Comparison of ENCODE assay signal across 15 cellular contexts in the genomic region with DNA sequence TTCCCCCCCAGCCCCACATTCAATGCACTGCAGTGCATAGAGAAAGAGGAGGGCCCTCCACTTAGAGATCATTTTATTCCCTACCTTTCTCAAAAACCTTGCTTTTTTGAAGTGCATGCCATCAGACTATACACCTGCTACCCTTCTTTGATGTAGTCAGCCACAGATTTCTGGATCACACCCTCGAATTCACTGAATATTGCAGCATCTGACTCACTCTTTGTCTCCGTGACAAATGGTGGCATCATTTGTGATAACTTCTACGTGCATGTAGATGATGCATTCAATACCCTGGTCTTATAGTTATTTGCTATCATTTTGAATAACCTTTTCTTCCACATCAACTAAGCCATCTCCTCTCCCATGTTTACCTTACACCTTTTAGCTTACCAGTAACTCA.
DNase-seq lines count a peak whose midpoint lies in the region; ATAC-seq lines count a peak whose summit lies in the region.
"Had no signal": no experiment of that assay in that cellular context is flagged by ENCODE, and none has a peak within 500 bp of the region (broad histone marks: within the 10 kb centered on the region; RNA-seq: fewer than 3 reads in every experiment).

No MANE protein-coding gene starts in this region.

- no peak overlapping the region for H3K27ac Mint-ChIP-seq in activated T-cell treated with anti-CD3 and anti-CD28 coated beads, Interleukin-2, amount 50 U/mL, for 72 hours
- H3K27ac Mint-ChIP-seq: CD14-positive monocyte; CD4-positive, alpha-beta memory T cell; GM23338 had no signal

- H3K36me3 Mint-ChIP-seq in activated T-cell treated with anti-CD3 and anti-CD28 coated beads, Interleukin-2, amount 50 U/mL, for 72 hours (ENCODE audit: insufficient read depth in 2 of 2), result no peaks in the 10 kb centered on the region
- H3K36me3 Mint-ChIP-seq: CD14-positive monocyte; CD4-positive, alpha-beta memory T cell had no signal

- peak; percentile 38 to 55 for ATAC-seq in activated CD4-positive, CD25-positive, alpha-beta regulatory T cell treated with anti-CD3 and anti-CD28 coated beads, Interleukin-2, amount 50 U/mL, for 24 hours
- ATAC-seq in activated T-cell treated with anti-CD3 and anti-CD28 coated beads, Interleukin-2, amount 50 U/mL, for 72 hours (replicated peaks in 1 of 2), result peak; percentile 81 to 95
- ATAC-seq: GM23338 had no signal

- DNase-seq in activated CD4-positive, CD25-positive, alpha-beta regulatory T cell treated with anti-CD3 and anti-CD28 coated beads, Interleukin-2, amount 50 U/mL, for 72 hours, result no peak
- DNase-seq in activated T-cell treated with anti-CD3 and anti-CD28 coated beads, Interleukin-2, amount 50 U/mL, for 72 hours, result no peak
- no peak for DNase-seq in activated T-cell treated with anti-CD3 and anti-CD28 coated beads, Interleukin-2, amount 50 U/mL, for 48 hours
- peak; percentile 21 for DNase-seq in SW480 (ENCODE audit: low spot score)
- DNase-seq in NCI-H2107 treated with DMSO at 0.1 percent for 48 hours (lab: John Stamatoyannopoulos, UW; ENCODE audit: unreplicated experiment), result no peak
- no peak for DNase-seq in DMS79 treated with DMSO at 0.1 percent for 48 hours (lab: John Stamatoyannopoulos, UW)
- DNase-seq: CD4-positive, alpha-beta memory T cell; DMS153; DMS79; GF-D8; HCEC 1CT; IMR-90 had no signal

- no peaks in the 10 kb centered on the region for H3K9me3 Mint-ChIP-seq in activated T-cell treated with anti-CD3 and anti-CD28 coated beads, Interleukin-2, amount 50 U/mL, for 72 hours
- H3K9me3 Mint-ChIP-seq: CD4-positive, alpha-beta memory T cell; GM23338 had no signal

- H3K27me3 Mint-ChIP-seq in activated T-cell treated with anti-CD3 and anti-CD28 coated beads, Interleukin-2, amount 50 U/mL, for 72 hours (ENCODE audit: low read depth), result peaks cover 8% of the 10 kb centered on the region

- H3K4me1 Mint-ChIP-seq in activated T-cell treated with anti-CD3 and anti-CD28 coated beads, Interleukin-2, amount 50 U/mL, for 72 hours (ENCODE audit: low read depth), result peaks cover 10% of the 10 kb centered on the region
- H3K4me1 Mint-ChIP-seq: CD14-positive monocyte; CD4-positive, alpha-beta memory T cell; GM23338 had no signal

- H3K4me3 Mint-ChIP-seq in activated T-cell treated with anti-CD3 and anti-CD28 coated beads, Interleukin-2, amount 50 U/mL, for 72 hours, result no peak overlapping the region
- H3K4me3 Mint-ChIP-seq: CD14-positive monocyte; CD4-positive, alpha-beta memory T cell; GM23338 had no signal
